30 cellular contexts compared by ENCODE assay signal in genomic region chrX:9434151-9434550, GRCh38.
"Had no signal": no experiment of that assay in that cellular context is flagged by ENCODE, and none has a peak within 500 bp of the region (broad histone marks: within the 10 kb centered on the region; RNA-seq: fewer than 3 reads in every experiment).

No MANE protein-coding gene starts in this region.

- H3K4me3 ChIP-seq: adrenal gland, esophagus squamous epithelium, heart left ventricle had no signal

- H3K27ac ChIP-seq: adrenal gland, brain microvascular endothelial cell, esophagus squamous epithelium, heart left ventricle, WERI-Rb-1 had no signal

- H3K36me3 ChIP-seq: adrenal gland, brain microvascular endothelial cell, esophagus squamous epithelium, heart left ventricle, WERI-Rb-1 had no signal

- DNase-seq: activated B cell treated with CpG ODN at 0.5 μM for 24 hours; activated CD4-positive, alpha-beta memory T cell treated with anti-CD3 and anti-CD28 coated beads for 36 hours; activated CD4-positive, alpha-beta T cell treated with anti-CD3 and anti-CD28 coated beads for 36 hours; activated CD4-positive, alpha-beta T cell treated with anti-CD3 and anti-CD28 coated beads, Interleukin-2, amount 10 ng/mL, durations not matched to agents 24 days and 14 days; activated CD8-positive, alpha-beta memory T cell treated with anti-CD3 and anti-CD28 coated beads, Interleukin-2, amount 10 ng/mL, durations not matched to agents 7 days and 5 days; activated CD8-positive, alpha-beta memory T cell treated with anti-CD3 and anti-CD28 coated beads, Interleukin-2, amount 50 U/mL, for 4 hours; activated CD8-positive, alpha-beta T cell treated with anti-CD3 and anti-CD28 coated beads, Interleukin-2, amount 10 ng/mL, durations not matched to agents 7 days and 5 days; activated effector memory CD4-positive, alpha-beta T cell treated with anti-CD3 and anti-CD28 coated beads, Interleukin-2, amount 50 U/mL, for 16 hours; activated naive CD4-positive, alpha-beta T cell treated with anti-CD3 and anti-CD28 coated beads for 36 hours; activated naive CD8-positive, alpha-beta T cell treated with anti-CD3 and anti-CD28 coated beads for 36 hours; activated naive CD8-positive, alpha-beta T cell treated with anti-CD3 and anti-CD28 coated beads, Interleukin-2, amount 50 U/mL, for 24 hours; activated T-cell treated with anti-CD3 and anti-CD28 coated beads, Interleukin-2, amount 50 U/mL, for 1 hour; activated T-cell treated with anti-CD3 and anti-CD28 coated beads, Interleukin-2, amount 50 U/mL, for 48 hours; adrenal gland; amygdala; aorta; brain microvascular endothelial cell; cortex of kidney; dermis blood vessel endothelial cell; effector CD4-positive, alpha-beta T cell; effector memory CD8-positive, alpha-beta T cell; esophagus squamous epithelium; foreskin melanocyte; glutamatergic neuron; heart left ventricle; T-cell; T-helper 9 cell; WERI-Rb-1 had no signal

- H3K4me1 ChIP-seq: adrenal gland, heart left ventricle had no signal

- ATAC-seq: activated CD4-positive, alpha-beta T cell treated with anti-CD3 and anti-CD28 coated beads for 36 hours; activated CD4-positive, CD25-positive, alpha-beta regulatory T cell treated with anti-CD3 and anti-CD28 coated beads, Interleukin-2, amount 50 U/mL, for 24 hours; activated CD8-positive, alpha-beta memory T cell treated with anti-CD3 and anti-CD28 coated beads, Interleukin-2, amount 10 ng/mL, durations not matched to agents 7 days and 5 days; activated CD8-positive, alpha-beta T cell treated with anti-CD3 and anti-CD28 coated beads, Interleukin-2, amount 10 ng/mL, durations not matched to agents 7 days and 5 days; activated naive CD8-positive, alpha-beta T cell treated with anti-CD3 and anti-CD28 coated beads, Interleukin-2, amount 50 U/mL, for 24 hours; effector memory CD8-positive, alpha-beta T cell; heart left ventricle; T-cell had no signal

- H3K9me3 ChIP-seq: adrenal gland, esophagus squamous epithelium, heart left ventricle had no signal

- FAIRE-seq: bronchial epithelial cell had no signal

- H3K27me3 ChIP-seq: adrenal gland, brain microvascular endothelial cell, esophagus squamous epithelium had no signal
